ENCODE assay signal across 18 cellular contexts in genomic region chr5:75928992-75929391, GRCh38.
DNase-seq lines count a peak whose midpoint lies in the region; ATAC-seq, FAIRE-seq and TF ChIP-seq lines count a peak whose summit lies in the region.
"Had no signal": no experiment of that assay in that cellular context is flagged by ENCODE, and none has a peak within 500 bp of the region (broad histone marks: within the 10 kb centered on the region; RNA-seq: fewer than 3 reads in every experiment).

No MANE protein-coding gene starts in this region.

- H3K4me1 Mint-ChIP-seq in T-helper 17 cell: no peaks in the 10 kb centered on the region
- H3K4me1 Mint-ChIP-seq in CD4-positive, alpha-beta T cell (ENCODE audit: low read depth): no peaks in the 10 kb centered on the region

- H3K9ac ChIP-seq in H1 (replicated peaks in 1 of 4; ENCODE audit: extremely low read depth in 1 of 4, low read depth in 3 of 4, low read length in 3 of 4) (no peak overlapping the region), neuronal stem cell (ENCODE audit: low read depth, low read length, poor library complexity) (no peak overlapping the region)

- FAIRE-seq in H1 (lab: Jason Lieb, UNC): no peak
- FAIRE-seq: D721Med, GM12878 had no signal

- H3K36me3 ChIP-seq in H1 (ENCODE audit: control insufficient read depth in 2 of 4, insufficient read depth in 4 of 4, low read length in 3 of 4) (no peaks in the 10 kb centered on the region), neuronal stem cell (replicated peaks in 1 of 2; ENCODE audit: control insufficient read depth in 2 of 2, insufficient read depth in 2 of 2, low read length in 2 of 2) (no peaks in the 10 kb centered on the region)

- H4K8ac ChIP-seq in H1 (ENCODE audit: extremely low read depth, insufficient read depth, low read length): peak overlapping the region; percentile 35; the same call in 1 of the 2 replicates
- peak overlapping the region; percentile 53 for H4K8ac ChIP-seq in neuronal stem cell (ENCODE audit: low read depth, low read length)

- H2BK12ac ChIP-seq in H1 (ENCODE audit: low read depth, low read length) (no peak overlapping the region), neuronal stem cell (ENCODE audit: low read length) (no peak overlapping the region)

- H3K4me2 ChIP-seq in H1 (ENCODE audit: insufficient read depth in 1 of 2, low read depth in 2 of 2, low read length in 2 of 2) (no peak overlapping the region), neuronal stem cell (ENCODE audit: insufficient read depth, low read length, poor library complexity, severe bottlenecking) (no peak overlapping the region)

- H3K9me3 Mint-ChIP-seq in CD4-positive, alpha-beta T cell: no peaks in the 10 kb centered on the region
- H3K9me3 Mint-ChIP-seq: CD8-positive, alpha-beta T cell had no signal

- H2AK5ac ChIP-seq in H1 (ENCODE audit: low read depth, low read length) (no peak overlapping the region), neuronal stem cell (ENCODE audit: low read depth, low read length) (no peak overlapping the region)

- no peaks in the 10 kb centered on the region for H3K9me3 ChIP-seq in T-helper 17 cell (ENCODE audit: control insufficient read depth, low read length, poor library complexity, severe bottlenecking)
- no peaks in the 10 kb centered on the region for H3K9me3 ChIP-seq in H1 (ENCODE audit: insufficient read depth in 2 of 2, low read depth in 1 of 2, low read length in 1 of 2)
- peaks cover 0 to 2% of the 10 kb centered on the region in 2 donors for H3K9me3 ChIP-seq in neuronal stem cell (replicated peaks in 1 of 2; ENCODE audit: control insufficient read depth in 2 of 2, insufficient read depth in 1 of 2, low read depth in 1 of 2, low read length in 2 of 2)
- H3K9me3 ChIP-seq in CD4-positive, alpha-beta T cell (ENCODE audit: control insufficient read depth, low read length): no peaks in the 10 kb centered on the region
- H3K9me3 ChIP-seq: Caco-2 had no signal

- no peak overlapping the region for H4K5ac ChIP-seq in H1 (ENCODE audit: insufficient read length, low read depth, low read length)

- H2BK15ac ChIP-seq in H1 (ENCODE audit: low read length): no peak overlapping the region
- peak overlapping the region; percentile 75 for H2BK15ac ChIP-seq in neuronal stem cell (ENCODE audit: low read length)

- no peaks in the 10 kb centered on the region for H3K27me3 ChIP-seq in H1 (replicated peaks in 1 of 4; ENCODE audit: control insufficient read depth in 3 of 4, extremely low read depth in 1 of 4, insufficient read depth in 3 of 4, low read length in 3 of 4)
- H3K27me3 ChIP-seq in neuronal stem cell (ENCODE audit: control insufficient read depth in 3 of 3, insufficient read depth in 3 of 3, low read depth in 1 of 3, low read length in 3 of 3): no peaks in the 10 kb centered on the region
- H3K27me3 ChIP-seq in CD4-positive, alpha-beta T cell (ENCODE audit: control insufficient read depth, insufficient read depth, low read length): no peaks in the 10 kb centered on the region

- DNase-seq in T-helper 17 cell: no peak
- DNase-seq in H1 (ENCODE audit: low read depth in 1 of 2, low spot score in 2 of 2): no peak
- DNase-seq in neuronal stem cell (ENCODE audit: low spot score): no peak
- no peak for DNase-seq in stimulated activated CD4-positive, alpha-beta T cell treated with anti-CD3 and anti-CD28 coated beads, Interleukin-2, amount 100 ng/mL, for 48 hours
- DNase-seq in globus pallidus (ENCODE audit: low spot score): no peak
- DNase-seq in CD4-positive, alpha-beta T cell: no peak
- DNase-seq: C1 segment of cervical spinal cord; Caco-2; CD8-positive, alpha-beta T cell; DMS 273 treated with DMSO at 0.1 percent for 48 hours; DMS79; EL; GDM1; H9 had no signal

- no peaks in the 10 kb centered on the region for H4K20me1 ChIP-seq in H1 (replicated peaks in 1 of 2; ENCODE audit: control insufficient read depth in 1 of 2, insufficient read depth in 2 of 2, low read length in 2 of 2)

- H3K27ac ChIP-seq in H1 (ENCODE audit: low read depth, low read length): no peak overlapping the region
- no peak overlapping the region for H3K27ac ChIP-seq in neuronal stem cell (replicated peaks; ENCODE audit: low read length)
- H3K27ac ChIP-seq in CD4-positive, alpha-beta T cell (ENCODE audit: low read depth, low read length): no peak overlapping the region

- TF ChIP-seq EP300 in H1 (IDR thresholded peaks at IDR 0.05; ENCODE audit: borderline replicate concordance in 1 of 2, low read depth in 2 of 2, low read length in 2 of 2): no peak

- H3K27me3 Mint-ChIP-seq in T-helper 17 cell: peaks cover 35% of the 10 kb centered on the region
- H3K27me3 Mint-ChIP-seq in CD4-positive, alpha-beta T cell: peaks cover 40% of the 10 kb centered on the region

- WGBS in H1 (ENCODE audit: extremely low coverage in 1 of 2, insufficient coverage in 1 of 2, insufficient read length in 1 of 2, insufficient replicate concordance in 2 of 2, low coverage in 1 of 2, low lambda C conversion rate in 2 of 2, missing lambda C conversion rate in 1 of 2), 2 experiments: 88% methylated on average over 1 of the region's 1 CpG; no CpG with 5 or more reads in 1 of the 2 experiments
- no CpG with 5 or more reads among the region's 1 CpG for WGBS in neuronal stem cell (ENCODE audit: extremely low coverage in 2 of 2, insufficient read length in 2 of 2, insufficient replicate concordance in 1 of 2), 2 donors

- no peaks in the 10 kb centered on the region for H3K36me3 Mint-ChIP-seq in T-helper 17 cell (ENCODE audit: low read depth)
- H3K36me3 Mint-ChIP-seq in CD4-positive, alpha-beta T cell (ENCODE audit: low read depth): no peaks in the 10 kb centered on the region
- H3K36me3 Mint-ChIP-seq: CD8-positive, alpha-beta T cell had no signal

- no peaks in the 10 kb centered on the region for H3K79me1 ChIP-seq in H1 (ENCODE audit: low read depth, low read length)
- H3K79me1 ChIP-seq in neuronal stem cell (ENCODE audit: low read depth, low read length): no peaks in the 10 kb centered on the region

- CTCF ChIA-PET in H1 (lab: Charles Lee; ENCODE audit: partially characterized antibody): interaction anchor here (0.7 to 1.1 kb wide), 2 partner anchors 26 to 246 kb away, joined by 3 to 4 read pairs; no protein-coding TSS in a partner anchor
- CTCF ChIA-PET in CD4-positive, alpha-beta T cell (lab: Charles Lee): no interaction called here

- TF ChIP-seq RAD21 in H1 (IDR thresholded peaks at IDR 0.05 in 1 of 2, conservative IDR thresholded peaks at IDR 0.05 in 1 of 2; ENCODE audit: low read depth in 2 of 2, low read length in 2 of 2): no peak

- H3K4me1 ChIP-seq in H1 (replicated peaks in 1 of 4; ENCODE audit: control insufficient read depth in 3 of 4, insufficient read depth in 4 of 4, low read length in 3 of 4) (no peaks in the 10 kb centered on the region), neuronal stem cell (ENCODE audit: control insufficient read depth in 2 of 2, insufficient read depth in 1 of 2, low read depth in 1 of 2, low read length in 2 of 2) (peaks cover 0 to 4% of the 10 kb centered on the region in 2 donors)
- H3K4me1 ChIP-seq: Caco-2 had no signal

- no peak overlapping the region for H3K56ac ChIP-seq in H1 (replicated peaks; ENCODE audit: insufficient read length, low read depth, low read length)

- peak overlapping the region; percentile 47 for H3K4me3 Mint-ChIP-seq in T-helper 17 cell
- H3K4me3 Mint-ChIP-seq in CD4-positive, alpha-beta T cell: no peak overlapping the region
- H3K4me3 Mint-ChIP-seq: CD8-positive, alpha-beta T cell; H9 had no signal

- H3K27ac Mint-ChIP-seq in T-helper 17 cell: no peak overlapping the region
- no peak overlapping the region for H3K27ac Mint-ChIP-seq in CD4-positive, alpha-beta T cell
- H3K27ac Mint-ChIP-seq: CD8-positive, alpha-beta T cell had no signal

- no peak overlapping the region for H3K4me3 ChIP-seq in H1 (ENCODE audit: extremely low read depth in 1 of 4, insufficient read depth in 2 of 4, low read depth in 3 of 4, low read length in 4 of 4)
- no peak overlapping the region for H3K4me3 ChIP-seq in neuronal stem cell (ENCODE audit: low read length in 2 of 2)
- H3K4me3 ChIP-seq: GM12878 had no signal

- H4K91ac ChIP-seq in H1 (replicated peaks; ENCODE audit: insufficient read length, low read length): no peak overlapping the region
- H4K91ac ChIP-seq in neuronal stem cell (ENCODE audit: low read depth, low read length, poor library complexity): no peak overlapping the region

- no peak overlapping the region for H3K23ac ChIP-seq in H1 (ENCODE audit: insufficient read length)
- H3K23ac ChIP-seq in neuronal stem cell (ENCODE audit: low read depth, low read length, poor library complexity): no peak overlapping the region

- H2AFZ ChIP-seq in H1 (ENCODE audit: low read length): 0 out of 2 replicates have a peak overlapping the region, but pooled peaks have one; percentile 23
- H2AFZ ChIP-seq in neuronal stem cell (ENCODE audit: low read length): no peak overlapping the region

- no peak for TF ChIP-seq CTCF in H1 (IDR thresholded peaks at IDR 0.05; ENCODE audit: control extremely low read depth in 1 of 3, insufficient read depth in 1 of 3, low read depth in 1 of 3, low read length in 3 of 3)
- TF ChIP-seq CTCF in CD4-positive, alpha-beta T cell (IDR thresholded peaks at IDR 0.05): no peak

- H2BK5ac ChIP-seq in H1 (ENCODE audit: low read depth, low read length): no peak overlapping the region
- H2BK5ac ChIP-seq in neuronal stem cell (ENCODE audit: low read length): no peak overlapping the region

- no peak for ATAC-seq in T-helper 17 cell
- no peak for ATAC-seq in CD4-positive, alpha-beta T cell (ENCODE audit: poor library complexity)
- ATAC-seq in GM19467 (IDR thresholded peaks at IDR 0.05; ENCODE audit: unreplicated experiment): no peak
- ATAC-seq: CD8-positive, alpha-beta T cell; GM12878; HCT116 had no signal

- intact Hi-C loops in CD4-positive, alpha-beta T cell (cut with DNase I, micrococcal nuclease): no loop called here

- POLR2A ChIA-PET in H1 (lab: Charles Lee; ENCODE audit: partially characterized antibody): no interaction called here
- POLR2A ChIA-PET in CD4-positive, alpha-beta T cell (lab: Charles Lee): no interaction called here

- H2BK120ac ChIP-seq in H1 (replicated peaks; ENCODE audit: low read depth, low read length) (no peak overlapping the region), neuronal stem cell (ENCODE audit: low read depth, low read length) (no peak overlapping the region)

- no peak for TF ChIP-seq POLR2A in H1 (IDR thresholded peaks at IDR 0.05; ENCODE audit: control extremely low read depth in 1 of 2, low read depth in 2 of 2, low read length in 2 of 2)

- no peaks in the 10 kb centered on the region for H3K79me2 ChIP-seq in H1 (ENCODE audit: control insufficient read depth in 1 of 2, insufficient read depth in 2 of 2, low read length in 2 of 2)

- H3K4ac ChIP-seq in H1 (replicated peaks; ENCODE audit: insufficient read length, low read depth, low read length) (no peak overlapping the region), neuronal stem cell (ENCODE audit: low read length) (no peak overlapping the region)

- no peak overlapping the region for H3K18ac ChIP-seq in H1 (ENCODE audit: extremely low read depth, low read length)
- peak overlapping the region; percentile 11 for H3K18ac ChIP-seq in neuronal stem cell (ENCODE audit: low read length)

- no peak overlapping the region for H3K14ac ChIP-seq in H1 (ENCODE audit: insufficient read length)
- no peak overlapping the region for H3K14ac ChIP-seq in neuronal stem cell (ENCODE audit: low read length)

- H2BK20ac ChIP-seq in H1 (ENCODE audit: low read length): no peak overlapping the region

- no peaks in the 10 kb centered on the region for H3K23me2 ChIP-seq in H1 (ENCODE audit: low read depth, low read length)

TF ChIP-seq in H1, 55 proteins besides CTCF, POLR2A, EP300 and RAD21 (continues in another document):
- no peak for TF ChIP-seq JUN (IDR thresholded peaks at IDR 0.05; ENCODE audit: low read depth, low read length)
